ENCODE assay signal across 21 cellular contexts in genomic region chr7:101975046-101975445, GRCh38.
DNase-seq lines count a peak whose midpoint lies in the region; ATAC-seq and TF ChIP-seq lines count a peak whose summit lies in the region.
"Had no signal": no experiment of that assay in that cellular context is flagged by ENCODE, and none has a peak within 500 bp of the region (broad histone marks: within the 10 kb centered on the region; RNA-seq: fewer than 3 reads in every experiment).

No MANE protein-coding gene starts in this region.

- H3K4me2 ChIP-seq in OCI-LY3 (ENCODE audit: low read length) = peak overlapping the region; percentile 52; the same call in 1 of the 2 replicates
- no peak overlapping the region for H3K4me2 ChIP-seq in hepatocyte
- H3K4me2 ChIP-seq: SK-N-SH had no signal

- H3K79me2 ChIP-seq in OCI-LY3 (ENCODE audit: low read length) (no peaks in the 10 kb centered on the region), hepatocyte (peaks cover 83% of the 10 kb centered on the region)

- H3K27me3 ChIP-seq in right atrium auricular region = no peaks in the 10 kb centered on the region
- no peaks in the 10 kb centered on the region for H3K27me3 ChIP-seq in OCI-LY3 (ENCODE audit: low read depth, low read length)
- H3K27me3 ChIP-seq in hepatocyte = no peaks in the 10 kb centered on the region
- no peaks in the 10 kb centered on the region for H3K27me3 ChIP-seq in uterus

- H3K36me3 ChIP-seq in right atrium auricular region (no peaks in the 10 kb centered on the region), OCI-LY3 (replicated peaks; ENCODE audit: low read depth, low read length) (peaks cover 3% of the 10 kb centered on the region), hepatocyte (replicated peaks; ENCODE audit: insufficient read depth, low read depth) (no peaks in the 10 kb centered on the region), uterus (no peaks in the 10 kb centered on the region)

- TF ChIP-seq POLR2A in uterus (IDR thresholded peaks at IDR 0.05) = no peak

- H4K20me1 ChIP-seq in OCI-LY3 (ENCODE audit: insufficient read depth, low read length) (peaks cover 16% of the 10 kb centered on the region; the same call in 1 of the 2 replicates), hepatocyte (ENCODE audit: insufficient read depth, poor library complexity, severe bottlenecking) (peaks cover 20% of the 10 kb centered on the region)

- no peak for TF ChIP-seq CTCF in right atrium auricular region (IDR thresholded peaks at IDR 0.05)
- no peak for TF ChIP-seq CTCF in OCI-LY3 (IDR thresholded peaks at IDR 0.05; ENCODE audit: low read depth, low read length)
- TF ChIP-seq CTCF in hepatocyte (IDR thresholded peaks at IDR 0.05; ENCODE audit: poor library complexity) = no peak
- TF ChIP-seq CTCF in uterus (IDR thresholded peaks at IDR 0.05) = no peak

- peaks cover 0 to 19% of the 10 kb centered on the region in 2 donors for H3K4me1 ChIP-seq in right atrium auricular region
- peaks cover 28% of the 10 kb centered on the region for H3K4me1 ChIP-seq in OCI-LY3 (ENCODE audit: low read length)
- H3K4me1 ChIP-seq in hepatocyte (ENCODE audit: insufficient read depth) = peaks cover 4% of the 10 kb centered on the region
- H3K4me1 ChIP-seq in uterus = peaks cover 0 to 11% of the 10 kb centered on the region in 2 donors

- H3K27ac ChIP-seq in right atrium auricular region = peak overlapping the region; percentile 38 to 79
- H3K27ac ChIP-seq in OCI-LY3 (ENCODE audit: low read length) = no peak overlapping the region
- peak overlapping the region; percentile 66 for H3K27ac ChIP-seq in hepatocyte
- peak overlapping the region; percentile 78 to 79 for H3K27ac ChIP-seq in uterus
- H3K27ac ChIP-seq: RWPE1 had no signal

- intact Hi-C loops in Right ventricle myocardium superior (cut with DNase I) (no loop called here), uterus (cut with DNase I; ENCODE audit: low total_unique reads) (no loop called here)

- H3K9me3 ChIP-seq in right atrium auricular region = no peaks in the 10 kb centered on the region
- no peaks in the 10 kb centered on the region for H3K9me3 ChIP-seq in OCI-LY3 (ENCODE audit: insufficient read depth, low read length)
- no peaks in the 10 kb centered on the region for H3K9me3 ChIP-seq in hepatocyte (ENCODE audit: low read depth)
- H3K9me3 ChIP-seq in uterus = no peaks in the 10 kb centered on the region
- H3K9me3 ChIP-seq: SK-N-SH had no signal

- no peak for ATAC-seq in Right ventricle myocardium superior (ENCODE audit: poor library complexity)
- ATAC-seq in GM19395 (IDR thresholded peaks at IDR 0.05; ENCODE audit: unreplicated experiment) = no peak
- ATAC-seq in GM18867 (IDR thresholded peaks at IDR 0.05; ENCODE audit: unreplicated experiment) = no peak
- ATAC-seq: HCT116 had no signal

- H3K4me3 ChIP-seq in right atrium auricular region (no peak overlapping the region), OCI-LY3 (ENCODE audit: low read length) (no peak overlapping the region), hepatocyte (no peak overlapping the region), uterus (no peak overlapping the region)

- 92% methylated on average over 7 of the region's 7 CpGs for WGBS in hepatocyte (ENCODE audit: low lambda C conversion rate, missing lambda C conversion rate)

- no peak overlapping the region for H3K9ac ChIP-seq in OCI-LY3 (ENCODE audit: low read length)
- H3K9ac ChIP-seq: SK-N-SH had no signal

- H3K9me2 ChIP-seq in hepatocyte (replicated peaks; ENCODE audit: insufficient read depth) = no peaks in the 10 kb centered on the region
- H3K9me2 ChIP-seq: SK-N-SH had no signal

- H2AFZ ChIP-seq in OCI-LY3 (ENCODE audit: low read depth, low read length) = no peak overlapping the region
- H2AFZ ChIP-seq in hepatocyte = no peak overlapping the region

- DNase-seq in right atrium auricular region (ENCODE audit: low spot score) = no peak
- DNase-seq in Right ventricle myocardium superior = no peak
- no peak for DNase-seq in hepatocyte (ENCODE audit: low spot score)
- no peak for DNase-seq in uterus
- DNase-seq in UCSD-AML1 (lab: John Stamatoyannopoulos, UW; ENCODE audit: unreplicated experiment) = no peak
- DNase-seq: 8988T; AML-193; CD4-positive, CD25-positive, alpha-beta regulatory T cell; DND-41; MV-4-11; NCI-H1694; NCI-H2081; NCI-H2171 treated with DMSO at 0.1 percent for 48 hours; NCI-H526; SIG-M5 had no signal
